19 cellular contexts compared by ENCODE assay signal in genomic region chr4:183154701-183155391, GRCh38. TPM values are rescaled to one million over a fixed set of nuclear protein-coding genes. Genes with fewer than 3 reads are reported as not detected.
DNase-seq lines count a peak whose midpoint lies in the region; ATAC-seq and TF ChIP-seq lines count a peak whose summit lies in the region.
"Had no signal": no experiment of that assay in that cellular context is flagged by ENCODE, and none has a peak within 500 bp of the region (broad histone marks: within the 10 kb centered on the region; RNA-seq: fewer than 3 reads in every experiment).

No MANE protein-coding gene starts in this region.

- H3K36me3 Mint-ChIP-seq in activated CD4-positive, alpha-beta T cell treated with anti-CD3 and anti-CD28 coated beads, Interleukin-2, amount 10 ng/mL, durations not matched to agents 24 days and 14 days (ENCODE audit: low read depth), result no peaks in the 10 kb centered on the region
- H3K36me3 Mint-ChIP-seq in activated CD4-positive, alpha-beta T cell treated with anti-CD3 and anti-CD28 coated beads for 36 hours (ENCODE audit: low read depth), result no peaks in the 10 kb centered on the region
- H3K36me3 Mint-ChIP-seq in type B pancreatic cell, result peaks cover 10% of the 10 kb centered on the region
- H3K36me3 Mint-ChIP-seq: activated CD8-positive, alpha-beta memory T cell treated with anti-CD3 and anti-CD28 coated beads, Interleukin-2, amount 10 ng/mL, durations not matched to agents 7 days and 5 days; CD4-positive, CD25-positive, alpha-beta regulatory T cell had no signal

- H3K9me3 Mint-ChIP-seq in activated CD4-positive, alpha-beta T cell treated with anti-CD3 and anti-CD28 coated beads, Interleukin-2, amount 10 ng/mL, durations not matched to agents 24 days and 14 days, result no peaks in the 10 kb centered on the region
- no peaks in the 10 kb centered on the region for H3K9me3 Mint-ChIP-seq in activated CD4-positive, alpha-beta T cell treated with anti-CD3 and anti-CD28 coated beads for 36 hours (ENCODE audit: low read depth)
- no peaks in the 10 kb centered on the region for H3K9me3 Mint-ChIP-seq in type B pancreatic cell
- H3K9me3 Mint-ChIP-seq: T-helper 1 cell treated with Interleukin-12 subunit alpha and Interleukin-12 subunit beta and Interleukin-4 antibody, amounts not matched to agents 30 μg/mL and 1 μg/mL, for 36 hours had no signal

- H3K4me1 ChIP-seq in cardiac muscle cell (ENCODE audit: low read depth), result peaks cover 8% of the 10 kb centered on the region
- peaks cover 5% of the 10 kb centered on the region for H3K4me1 ChIP-seq in lower lobe of right lung
- peaks cover 6% of the 10 kb centered on the region for H3K4me1 ChIP-seq in A673 (ENCODE audit: insufficient read depth, low read length, poor library complexity, severe bottlenecking)

- H3K4me3 ChIP-seq in cardiac muscle cell (no peak overlapping the region), lower lobe of right lung (no peak overlapping the region), foreskin fibroblast (ENCODE audit: low read depth in 1 of 2, low read length in 2 of 2) (no peak overlapping the region), A673 (ENCODE audit: low read depth, low read length, poor library complexity, severe bottlenecking) (no peak overlapping the region)
- H3K4me3 ChIP-seq: A549, spleen had no signal

- POLR2A ChIA-PET in activated CD4-positive, alpha-beta T cell treated with anti-CD3 and anti-CD28 coated beads for 36 hours (lab: Charles Lee), result no interaction called here
- POLR2A ChIA-PET in A673 (lab: Charles Lee; ENCODE audit: low non-redundant PET), result no interaction called here

- no peaks in the 10 kb centered on the region for H3K27me3 Mint-ChIP-seq in activated CD4-positive, alpha-beta T cell treated with anti-CD3 and anti-CD28 coated beads, Interleukin-2, amount 10 ng/mL, durations not matched to agents 24 days and 14 days
- peaks cover 4% of the 10 kb centered on the region for H3K27me3 Mint-ChIP-seq in activated CD4-positive, alpha-beta T cell treated with anti-CD3 and anti-CD28 coated beads for 36 hours
- no peaks in the 10 kb centered on the region for H3K27me3 Mint-ChIP-seq in type B pancreatic cell
- H3K27me3 Mint-ChIP-seq: CD4-positive, CD25-positive, alpha-beta regulatory T cell had no signal

- no peak overlapping the region for H3K4me3 Mint-ChIP-seq in activated CD4-positive, alpha-beta T cell treated with anti-CD3 and anti-CD28 coated beads, Interleukin-2, amount 10 ng/mL, durations not matched to agents 24 days and 14 days
- H3K4me3 Mint-ChIP-seq in activated CD4-positive, alpha-beta T cell treated with anti-CD3 and anti-CD28 coated beads for 36 hours, result no peak overlapping the region
- peak overlapping the region; percentile 52 for H3K4me3 Mint-ChIP-seq in type B pancreatic cell
- H3K4me3 Mint-ChIP-seq: activated CD8-positive, alpha-beta memory T cell treated with anti-CD3 and anti-CD28 coated beads, Interleukin-2, amount 10 ng/mL, durations not matched to agents 7 days and 5 days; CD4-positive, CD25-positive, alpha-beta regulatory T cell; T-helper 1 cell treated with Interleukin-12 subunit alpha and Interleukin-12 subunit beta and Interleukin-4 antibody, amounts not matched to agents 30 μg/mL and 1 μg/mL, for 36 hours had no signal

- H3K27ac ChIP-seq in cardiac muscle cell, result peak overlapping the region; percentile 63
- no peak overlapping the region for H3K27ac ChIP-seq in lower lobe of right lung
- H3K27ac ChIP-seq in A673 (ENCODE audit: low read depth, low read length, poor library complexity, severe bottlenecking), result no peak overlapping the region
- H3K27ac ChIP-seq: A549, spleen had no signal

- H3K27me3 ChIP-seq in cardiac muscle cell (no peaks in the 10 kb centered on the region), lower lobe of right lung (ENCODE audit: low read depth) (no peaks in the 10 kb centered on the region), A673 (replicated peaks; ENCODE audit: insufficient read depth, low read depth, low read length, poor library complexity) (no peaks in the 10 kb centered on the region)
- H3K27me3 ChIP-seq: spleen had no signal

- ATAC-seq in activated CD4-positive, alpha-beta T cell treated with anti-CD3 and anti-CD28 coated beads for 36 hours, result no peak
- peak; percentile 56 to 63 for ATAC-seq in lower lobe of right lung
- ATAC-seq: A549; activated CD8-positive, alpha-beta memory T cell treated with anti-CD3 and anti-CD28 coated beads, Interleukin-2, amount 10 ng/mL, durations not matched to agents 7 days and 5 days had no signal

- CTCF ChIA-PET in activated CD4-positive, alpha-beta T cell treated with anti-CD3 and anti-CD28 coated beads for 36 hours (lab: Charles Lee), result no interaction called here
- CTCF ChIA-PET in A673 (lab: Charles Lee), result no interaction called here

- BruUV-seq in A673 (replicated peaks; lab: Mats Ljungman, UMichigan), result no TSS peak

- DNase-seq in activated CD4-positive, alpha-beta T cell treated with anti-CD3 and anti-CD28 coated beads, Interleukin-2, amount 10 ng/mL, durations not matched to agents 24 days and 14 days, result peak; percentile 27
- DNase-seq in activated CD4-positive, alpha-beta T cell treated with anti-CD3 and anti-CD28 coated beads for 36 hours, result no peak
- DNase-seq in cardiac muscle cell (ENCODE audit: low read depth in 1 of 2, low spot score in 1 of 2), result peak in 1 of 2 donors; percentile 40
- DNase-seq in lower lobe of right lung, result no peak
- no peak for DNase-seq in type B pancreatic cell (ENCODE audit: extremely low spot score, unreplicated experiment)
- no peak for DNase-seq in activated T-cell treated with anti-CD3 and anti-CD28 coated beads for 4 hours
- DNase-seq in foreskin fibroblast, result no peak
- DNase-seq in A673 (ENCODE audit: low spot score), result no peak
- DNase-seq: activated CD8-positive, alpha-beta memory T cell treated with anti-CD3 and anti-CD28 coated beads, Interleukin-2, amount 10 ng/mL, durations not matched to agents 7 days and 5 days; activated effector memory CD4-positive, alpha-beta T cell treated with anti-CD3 and anti-CD28 coated beads, Interleukin-2, amount 50 U/mL, for 16 hours; amniotic stem cell; CD4-positive, CD25-positive, alpha-beta regulatory T cell; Kasumi-1; NCI-H1105 treated with DMSO at 0.1 percent for 48 hours; NK-92 treated with Interleukin-12 subunit alpha and Interleukin-12 subunit beta, amount 100 ng/mL, for 24 hours; spleen; stimulated activated naive CD4-positive, alpha-beta T cell had no signal

- H3K9me3 ChIP-seq in cardiac muscle cell (ENCODE audit: low read depth), result no peaks in the 10 kb centered on the region
- no peaks in the 10 kb centered on the region for H3K9me3 ChIP-seq in lower lobe of right lung
- H3K9me3 ChIP-seq in A673 (ENCODE audit: low read depth, low read length, poor library complexity, severe bottlenecking), result no peaks in the 10 kb centered on the region
- H3K9me3 ChIP-seq: A549, spleen had no signal

- intact Hi-C loops in activated CD4-positive, alpha-beta T cell treated with anti-CD3 and anti-CD28 coated beads, Interleukin-2, amount 10 ng/mL, durations not matched to agents 24 days and 14 days (cut with micrococcal nuclease), result no loop called here
- intact Hi-C loops in activated CD4-positive, alpha-beta T cell treated with anti-CD3 and anti-CD28 coated beads for 36 hours (cut with DNase I, micrococcal nuclease), result no loop called here
- intact Hi-C loops in lower lobe of right lung (cut with DNase I) (no loop called here), A673 (cut with micrococcal nuclease; ENCODE audit: unreplicated experiment) (no loop called here)

- H3K27ac Mint-ChIP-seq in activated CD4-positive, alpha-beta T cell treated with anti-CD3 and anti-CD28 coated beads, Interleukin-2, amount 10 ng/mL, durations not matched to agents 24 days and 14 days, result no peak overlapping the region
- H3K27ac Mint-ChIP-seq in activated CD4-positive, alpha-beta T cell treated with anti-CD3 and anti-CD28 coated beads for 36 hours, result no peak overlapping the region
- H3K27ac Mint-ChIP-seq in type B pancreatic cell, result peak overlapping the region; percentile 39
- H3K27ac Mint-ChIP-seq: activated CD8-positive, alpha-beta memory T cell treated with anti-CD3 and anti-CD28 coated beads, Interleukin-2, amount 10 ng/mL, durations not matched to agents 7 days and 5 days; CD4-positive, CD25-positive, alpha-beta regulatory T cell; T-helper 1 cell treated with Interleukin-12 subunit alpha and Interleukin-12 subunit beta and Interleukin-4 antibody, amounts not matched to agents 30 μg/mL and 1 μg/mL, for 36 hours had no signal

- no peaks in the 10 kb centered on the region for H3K36me3 ChIP-seq in cardiac muscle cell
- H3K36me3 ChIP-seq in lower lobe of right lung, result no peaks in the 10 kb centered on the region
- no peaks in the 10 kb centered on the region for H3K36me3 ChIP-seq in A673 (ENCODE audit: insufficient read depth, low read length, poor library complexity, severe bottlenecking)
- H3K36me3 ChIP-seq: spleen had no signal

- no peaks in the 10 kb centered on the region for H3K4me1 Mint-ChIP-seq in activated CD4-positive, alpha-beta T cell treated with anti-CD3 and anti-CD28 coated beads, Interleukin-2, amount 10 ng/mL, durations not matched to agents 24 days and 14 days
- H3K4me1 Mint-ChIP-seq in activated CD4-positive, alpha-beta T cell treated with anti-CD3 and anti-CD28 coated beads for 36 hours, result no peaks in the 10 kb centered on the region
- H3K4me1 Mint-ChIP-seq in type B pancreatic cell (ENCODE audit: unreplicated experiment), result peaks cover 14% of the 10 kb centered on the region
- H3K4me1 Mint-ChIP-seq: activated CD8-positive, alpha-beta memory T cell treated with anti-CD3 and anti-CD28 coated beads, Interleukin-2, amount 10 ng/mL, durations not matched to agents 7 days and 5 days; CD4-positive, CD25-positive, alpha-beta regulatory T cell had no signal

- TF ChIP-seq CTCF in cardiac muscle cell (IDR thresholded peaks at IDR 0.05; ENCODE audit: low read depth, low read length), result no peak
- TF ChIP-seq CTCF in lower lobe of right lung (IDR thresholded peaks at IDR 0.05), result no peak
- TF ChIP-seq CTCF in type B pancreatic cell (conservative IDR thresholded peaks at IDR 0.05), result no peak
- no peak for TF ChIP-seq CTCF in foreskin fibroblast (IDR thresholded peaks at IDR 0.05; ENCODE audit: low read depth, low read length)
- TF ChIP-seq CTCF in A673 (conservative IDR thresholded peaks at IDR 0.05; ENCODE audit: low read depth, low read length), result no peak

RNA-seq across cellular contexts. Expression of gene WWC2, which starts 55.8 kb away (rescaled TPM):
- 0.40 and 0.45 TPM in 2 replicates for total RNA-seq in activated CD4-positive, alpha-beta T cell treated with anti-CD3 and anti-CD28 coated beads, Interleukin-2, amount 10 ng/mL, durations not matched to agents 24 days and 14 days
- total RNA-seq in activated CD4-positive, alpha-beta T cell treated with anti-CD3 and anti-CD28 coated beads for 36 hours, result 1 to 10 TPM; 3.6 to 4.3 TPM
- 14.3 and 30.2 TPM in 2 replicates for total RNA-seq in cardiac muscle cell
- polyA plus RNA-seq in cardiac muscle cell, result 18.8 and 24.3 TPM in 2 replicates
- 109 TPM for total RNA-seq in lower lobe of right lung
- total RNA-seq in type B pancreatic cell (ENCODE audit: low replicate concordance), result 23.9 and 24.6 TPM in 2 replicates
- 82.8 and 86.5 TPM in 2 replicates for total RNA-seq in A673 (2021)
